In genomic region chr6:18693923-18694322, GRCh38 we compare ENCODE assay signal across 23 cellular contexts.
DNase-seq lines count a peak whose midpoint lies in the region; ATAC-seq and TF ChIP-seq lines count a peak whose summit lies in the region.
"Had no signal": no experiment of that assay in that cellular context is flagged by ENCODE, and none has a peak within 500 bp of the region (broad histone marks: within the 10 kb centered on the region; RNA-seq: fewer than 3 reads in every experiment).

No MANE protein-coding gene starts in this region.

- H3K36me3 Mint-ChIP-seq in GM23338 (ENCODE audit: low read depth) (no peaks in the 10 kb centered on the region), neural crest cell (ENCODE audit: low read depth) (no peaks in the 10 kb centered on the region)
- H3K36me3 Mint-ChIP-seq: CD8-positive, alpha-beta T cell had no signal

- ATAC-seq in GM23338 (no peak), psoas muscle (no peak), HG02852 (IDR thresholded peaks at IDR 0.05; ENCODE audit: unreplicated experiment) (no peak), GM21423 (IDR thresholded peaks at IDR 0.05; ENCODE audit: unreplicated experiment) (no peak), HG03139 (IDR thresholded peaks at IDR 0.05; ENCODE audit: unreplicated experiment) (no peak)
- ATAC-seq: CD8-positive, alpha-beta T cell; PC-3 had no signal

- TF ChIP-seq CTCF in GM23338 (conservative IDR thresholded peaks at IDR 0.05; ENCODE audit: low read depth in 2 of 2) (no peak), neural crest cell (conservative IDR thresholded peaks at IDR 0.05) (no peak), psoas muscle (IDR thresholded peaks at IDR 0.05) (no peak)

- WGBS in psoas muscle, 3 donors: 84 to 89% (median 86%) methylated on average over 5 of the region's 5 CpGs

- H3K27me3 Mint-ChIP-seq in GM23338 (ENCODE audit: insufficient read depth, low read depth, poor library complexity) (no peaks in the 10 kb centered on the region), neural crest cell (ENCODE audit: low read depth) (no peaks in the 10 kb centered on the region)

- intact Hi-C loops in psoas muscle (cut with DNase I): no loop called here

- H3K36me3 ChIP-seq in GM23338 (ENCODE audit: insufficient read depth) (no peaks in the 10 kb centered on the region), psoas muscle (ENCODE audit: insufficient read depth in 1 of 2, low read depth in 1 of 2) (no peaks in the 10 kb centered on the region)

- no peaks in the 10 kb centered on the region for H3K79me2 ChIP-seq in GM23338 (replicated peaks; ENCODE audit: insufficient read depth)

- no peaks in the 10 kb centered on the region for H3K9me3 Mint-ChIP-seq in GM23338
- no peaks in the 10 kb centered on the region for H3K9me3 Mint-ChIP-seq in neural crest cell
- H3K9me3 Mint-ChIP-seq: CD8-positive, alpha-beta T cell had no signal

- H3K27me3 ChIP-seq in GM23338 (ENCODE audit: insufficient read depth): no peaks in the 10 kb centered on the region
- no peaks in the 10 kb centered on the region for H3K27me3 ChIP-seq in psoas muscle (ENCODE audit: insufficient read depth in 3 of 3, low read length in 2 of 3)

- H3K4me3 Mint-ChIP-seq in GM23338 (no peak overlapping the region), neural crest cell (peak overlapping the region; percentile 14)
- H3K4me3 Mint-ChIP-seq: CD8-positive, alpha-beta T cell had no signal

- H3K4me1 Mint-ChIP-seq in GM23338 (peaks cover 16% of the 10 kb centered on the region), neural crest cell (peaks cover 27% of the 10 kb centered on the region)

- H3K27ac ChIP-seq in GM23338 (ENCODE audit: low read depth) (no peak overlapping the region), psoas muscle (no peak overlapping the region)
- H3K27ac ChIP-seq: HL-60, RWPE1 had no signal

- H2AFZ ChIP-seq in GM23338: peak overlapping the region; percentile 19

- H3K4me2 ChIP-seq in GM23338: 0 out of 2 replicates have a peak overlapping the region, but pooled peaks have one; percentile 9
- H3K4me2 ChIP-seq: SK-N-SH had no signal

- H3K4me3 ChIP-seq in GM23338: no peak overlapping the region
- H3K4me3 ChIP-seq in psoas muscle: no peak overlapping the region

- H4K20me1 ChIP-seq in GM23338 (replicated peaks; ENCODE audit: insufficient read depth): no peaks in the 10 kb centered on the region

- H3K27ac Mint-ChIP-seq in GM23338 (peak overlapping the region; percentile 2; the same call in 1 of the 2 replicates), neural crest cell (ENCODE audit: unreplicated experiment) (peak overlapping the region; percentile 40)
- H3K27ac Mint-ChIP-seq: CD8-positive, alpha-beta T cell had no signal

- H3K9me3 ChIP-seq in psoas muscle: no peaks in the 10 kb centered on the region
- H3K9me3 ChIP-seq: SK-N-SH had no signal

- no peaks in the 10 kb centered on the region for H3K9me2 ChIP-seq in GM23338 (ENCODE audit: insufficient read depth)
- H3K9me2 ChIP-seq: SK-N-SH had no signal

- peaks cover 13% of the 10 kb centered on the region for H3K4me1 ChIP-seq in GM23338 (ENCODE audit: insufficient read depth)
- H3K4me1 ChIP-seq in psoas muscle: no peaks in the 10 kb centered on the region

- no peak for DNase-seq in GM23338 (ENCODE audit: low spot score)
- peak; percentile 31 to 66 for DNase-seq in NCI-H1930 (lab: John Stamatoyannopoulos, UW)
- DNase-seq in NCI-H69 (lab: John Stamatoyannopoulos, UW): peak; percentile 81
- no peak for DNase-seq in neural crest cell (ENCODE audit: low read depth, low spot score)
- DNase-seq in psoas muscle: no peak
- DNase-seq: AML-193; C1 segment of cervical spinal cord; Calu3; CD8-positive, alpha-beta T cell; DMS153; KG1; NCI-H1092; NCI-H1694; NCI-H2081 treated with DMSO at 0.1 percent for 48 hours; NCI-H524; PC-3; SHP77 treated with DMSO at 0.1 percent for 48 hours; SK-N-SH had no signal

- H3F3A ChIP-seq in GM23338 (replicated peaks; ENCODE audit: low read depth): no peaks in the 10 kb centered on the region

TF ChIP-seq in GM23338, 12 proteins besides CTCF, POLR2A, EP300 and RAD21 (continues in another document):
- no peak for TF ChIP-seq CREB1 (CRISPR knock-in tag; IDR thresholded peaks at IDR 0.05; ENCODE audit: low read depth)
- no peak for TF ChIP-seq JUNB (IDR thresholded peaks at IDR 0.05; ENCODE audit: unreplicated experiment)
- no peak for TF ChIP-seq STAT1 (IDR thresholded peaks at IDR 0.05; ENCODE audit: unreplicated experiment)
- TF ChIP-seq ZNF331 (CRISPR knock-in tag; IDR thresholded peaks at IDR 0.05; ENCODE audit: low read depth): no peak
- no peak for TF ChIP-seq ZNF114 (CRISPR knock-in tag; IDR thresholded peaks at IDR 0.05)
- no peak for TF ChIP-seq ETS1 (IDR thresholded peaks at IDR 0.05)
- no peak for TF ChIP-seq POLR2AphosphoS5 (IDR thresholded peaks at IDR 0.05; ENCODE audit: low read depth)
- no peak for TF ChIP-seq NANOG (IDR thresholded peaks at IDR 0.05; ENCODE audit: borderline replicate concordance)
- TF ChIP-seq, protein P1, sequence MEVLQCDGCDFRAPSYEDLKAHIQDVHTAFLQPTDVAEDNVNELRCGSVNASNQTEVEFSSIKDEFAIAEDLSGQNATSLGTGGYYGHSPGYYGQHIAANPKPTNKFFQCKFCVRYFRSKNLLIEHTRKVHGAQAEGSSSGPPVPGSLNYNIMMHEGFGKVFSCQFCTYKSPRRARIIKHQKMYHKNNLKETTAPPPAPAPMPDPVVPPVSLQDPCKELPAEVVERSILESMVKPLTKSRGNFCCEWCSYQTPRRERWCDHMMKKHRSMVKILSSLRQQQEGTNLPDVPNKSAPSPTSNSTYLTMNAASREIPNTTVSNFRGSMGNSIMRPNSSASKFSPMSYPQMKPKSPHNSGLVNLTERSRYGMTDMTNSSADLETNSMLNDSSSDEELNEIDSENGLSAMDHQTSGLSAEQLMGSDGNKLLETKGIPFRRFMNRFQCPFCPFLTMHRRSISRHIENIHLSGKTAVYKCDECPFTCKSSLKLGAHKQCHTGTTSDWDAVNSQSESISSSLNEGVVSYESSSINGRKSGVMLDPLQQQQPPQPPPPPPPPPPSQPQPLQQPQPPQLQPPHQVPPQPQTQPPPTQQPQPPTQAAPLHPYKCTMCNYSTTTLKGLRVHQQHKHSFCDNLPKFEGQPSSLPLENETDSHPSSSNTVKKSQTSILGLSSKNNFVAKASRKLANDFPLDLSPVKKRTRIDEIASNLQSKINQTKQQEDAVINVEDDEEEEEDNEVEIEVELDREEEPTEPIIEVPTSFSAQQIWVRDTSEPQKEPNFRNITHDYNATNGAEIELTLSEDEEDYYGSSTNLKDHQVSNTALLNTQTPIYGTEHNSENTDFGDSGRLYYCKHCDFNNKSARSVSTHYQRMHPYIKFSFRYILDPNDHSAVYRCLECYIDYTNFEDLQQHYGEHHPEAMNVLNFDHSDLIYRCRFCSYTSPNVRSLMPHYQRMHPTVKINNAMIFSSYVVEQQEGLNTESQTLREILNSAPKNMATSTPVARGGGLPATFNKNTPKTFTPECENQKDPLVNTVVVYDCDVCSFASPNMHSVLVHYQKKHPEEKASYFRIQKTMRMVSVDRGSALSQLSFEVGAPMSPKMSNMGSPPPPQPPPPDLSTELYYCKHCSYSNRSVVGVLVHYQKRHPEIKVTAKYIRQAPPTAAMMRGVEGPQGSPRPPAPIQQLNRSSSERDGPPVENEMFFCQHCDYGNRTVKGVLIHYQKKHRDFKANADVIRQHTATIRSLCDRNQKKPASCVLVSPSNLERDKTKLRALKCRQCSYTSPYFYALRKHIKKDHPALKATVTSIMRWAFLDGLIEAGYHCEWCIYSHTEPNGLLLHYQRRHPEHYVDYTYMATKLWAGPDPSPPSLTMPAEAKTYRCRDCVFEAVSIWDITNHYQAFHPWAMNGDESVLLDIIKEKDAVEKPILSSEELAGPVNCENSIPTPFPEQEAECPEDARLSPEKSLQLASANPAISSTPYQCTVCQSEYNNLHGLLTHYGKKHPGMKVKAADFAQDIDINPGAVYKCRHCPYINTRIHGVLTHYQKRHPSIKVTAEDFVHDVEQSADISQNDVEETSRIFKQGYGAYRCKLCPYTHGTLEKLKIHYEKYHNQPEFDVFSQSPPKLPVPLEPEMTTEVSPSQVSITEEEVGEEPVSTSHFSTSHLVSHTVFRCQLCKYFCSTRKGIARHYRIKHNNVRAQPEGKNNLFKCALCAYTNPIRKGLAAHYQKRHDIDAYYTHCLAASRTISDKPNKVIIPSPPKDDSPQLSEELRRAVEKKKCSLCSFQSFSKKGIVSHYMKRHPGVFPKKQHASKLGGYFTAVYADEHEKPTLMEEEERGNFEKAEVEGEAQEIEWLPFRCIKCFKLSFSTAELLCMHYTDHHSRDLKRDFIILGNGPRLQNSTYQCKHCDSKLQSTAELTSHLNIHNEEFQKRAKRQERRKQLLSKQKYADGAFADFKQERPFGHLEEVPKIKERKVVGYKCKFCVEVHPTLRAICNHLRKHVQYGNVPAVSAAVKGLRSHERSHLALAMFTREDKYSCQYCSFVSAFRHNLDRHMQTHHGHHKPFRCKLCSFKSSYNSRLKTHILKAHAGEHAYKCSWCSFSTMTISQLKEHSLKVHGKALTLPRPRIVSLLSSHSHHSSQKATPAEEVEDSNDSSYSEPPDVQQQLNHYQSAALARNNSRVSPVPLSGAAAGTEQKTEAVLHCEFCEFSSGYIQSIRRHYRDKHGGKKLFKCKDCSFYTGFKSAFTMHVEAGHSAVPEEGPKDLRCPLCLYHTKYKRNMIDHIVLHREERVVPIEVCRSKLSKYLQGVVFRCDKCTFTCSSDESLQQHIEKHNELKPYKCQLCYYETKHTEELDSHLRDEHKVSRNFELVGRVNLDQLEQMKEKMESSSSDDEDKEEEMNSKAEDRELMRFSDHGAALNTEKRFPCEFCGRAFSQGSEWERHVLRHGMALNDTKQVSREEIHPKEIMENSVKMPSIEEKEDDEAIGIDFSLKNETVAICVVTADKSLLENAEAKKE (CRISPR knock-in tag; IDR thresholded peaks at IDR 0.05): no peak
- no peak for TF ChIP-seq EZH2 (IDR thresholded peaks at IDR 0.05; ENCODE audit: low read depth, unreplicated experiment)
- TF ChIP-seq EZH2phosphoT487 (IDR thresholded peaks at IDR 0.05; ENCODE audit: unreplicated experiment): no peak

Comparison
In these comparisons a context has a peak if more than half of its experiments do, and no peak if none do; other contexts are left out.
1. DNase-seq: peak in NCI-H1930 (2 of 2) and NCI-H69 (single experiment); none in GM23338 (single experiment), neural crest cell (single experiment) and psoas muscle (0 of 2).